ENCODE assay signal across 9 cellular contexts in genomic region chr10:129031233-129032150, GRCh38.
A peak's percentile ranks its signal among the peaks of the same experiment; 100 is the strongest.
DNase-seq lines count a peak whose midpoint lies in the region; ATAC-seq and TF ChIP-seq lines count a peak whose summit lies in the region.
"Had no signal": no experiment of that assay in that cellular context is flagged by ENCODE, and none has a peak within 500 bp of the region (broad histone marks: within the 10 kb centered on the region; RNA-seq: fewer than 3 reads in every experiment).

No MANE protein-coding gene starts in this region.

- WGBS in gastroesophageal sphincter (ENCODE audit: low coverage in 1 of 2), 2 donors: 31 to 36% methylated on average over 16 of the region's 18 CpGs

- CTCF ChIA-PET in HEK293 (lab: Yijun Ruan, JAX): interaction anchor here (0.5 to 3.3 kb wide), 33 partner anchors 11 to 1148 kb away, joined by 3 to 37 read pairs (median 3); no protein-coding TSS in a partner anchor

- H3K4me1 ChIP-seq in HEK293 (ENCODE audit: control insufficient read depth, insufficient read depth, low read length) (peaks cover 4% of the 10 kb centered on the region; the same call in 1 of the 2 replicates), gastroesophageal sphincter (no peaks in the 10 kb centered on the region)

- TF ChIP-seq POLR2A in gastroesophageal sphincter (IDR thresholded peaks at IDR 0.05): no peak

- H3K4me3 ChIP-seq in HEK293 (ENCODE audit: low read depth, low read length): no peak overlapping the region
- H3K4me3 ChIP-seq in gastroesophageal sphincter: no peak overlapping the region

- H3K27me3 Mint-ChIP-seq in activated T-cell treated with anti-CD3 and anti-CD28 coated beads, Interleukin-2, amount 50 U/mL, for 4 hours (ENCODE audit: low read depth): peaks cover 7% of the 10 kb centered on the region
- H3K27me3 Mint-ChIP-seq in progenitor cell of endocrine pancreas: peaks cover 99% of the 10 kb centered on the region

- TF ChIP-seq CTCF in HEK293 (tag by site-specific recombination; IDR thresholded peaks at IDR 0.05): peak; percentile 96
- peak; percentile 44 to 91 (median 63) for TF ChIP-seq CTCF in gastroesophageal sphincter (IDR thresholded peaks at IDR 0.05)
- TF ChIP-seq CTCF in progenitor cell of endocrine pancreas (IDR thresholded peaks at IDR 0.05; ENCODE audit: unreplicated experiment): peak; percentile 92

- H3K27ac ChIP-seq in HEK293 (ENCODE audit: extremely low read depth, low read depth, low read length) (no peak overlapping the region), gastroesophageal sphincter (no peak overlapping the region)

- no peaks in the 10 kb centered on the region for H3K36me3 Mint-ChIP-seq in activated T-cell treated with anti-CD3 and anti-CD28 coated beads, Interleukin-2, amount 50 U/mL, for 4 hours (ENCODE audit: insufficient read depth)
- no peaks in the 10 kb centered on the region for H3K36me3 Mint-ChIP-seq in progenitor cell of endocrine pancreas (ENCODE audit: insufficient read depth)

- no peak for TF ChIP-seq EP300 in gastroesophageal sphincter (IDR thresholded peaks at IDR 0.05)

- no peak overlapping the region for H3K4me3 Mint-ChIP-seq in activated T-cell treated with anti-CD3 and anti-CD28 coated beads, Interleukin-2, amount 50 U/mL, for 4 hours
- no peak overlapping the region for H3K4me3 Mint-ChIP-seq in progenitor cell of endocrine pancreas (ENCODE audit: low read depth)
- H3K4me3 Mint-ChIP-seq: activated B cell treated with CpG ODN at 0.5 μM for 24 hours had no signal

- H3K4me1 Mint-ChIP-seq in activated T-cell treated with anti-CD3 and anti-CD28 coated beads, Interleukin-2, amount 50 U/mL, for 4 hours (ENCODE audit: low read depth): peaks cover 18% of the 10 kb centered on the region
- H3K4me1 Mint-ChIP-seq in progenitor cell of endocrine pancreas (ENCODE audit: low read depth): peaks cover 5% of the 10 kb centered on the region

- H3K9me3 ChIP-seq in HEK293 (ENCODE audit: control insufficient read depth, insufficient read depth, low read depth, low read length): no peaks in the 10 kb centered on the region
- H3K9me3 ChIP-seq in gastroesophageal sphincter: no peaks in the 10 kb centered on the region

- ATAC-seq in activated T-cell treated with anti-CD3 and anti-CD28 coated beads, Interleukin-2, amount 50 U/mL, for 4 hours: peak; percentile 62 to 75
- ATAC-seq in gastroesophageal sphincter: peak; percentile 81
- no peak for ATAC-seq in GM18519 (IDR thresholded peaks at IDR 0.05; ENCODE audit: low FRiP score, unreplicated experiment)

- no peak overlapping the region for H3K27ac Mint-ChIP-seq in progenitor cell of endocrine pancreas
- H3K27ac Mint-ChIP-seq: activated B cell treated with CpG ODN at 0.5 μM for 24 hours had no signal

- DNase-seq in GF-D8 (lab: John Stamatoyannopoulos, UW): peak; percentile 36
- peak; percentile 34 for DNase-seq in NCI-H748 treated with DMSO at 0.1 percent for 48 hours (lab: John Stamatoyannopoulos, UW)
- DNase-seq in activated T-cell treated with anti-CD3 and anti-CD28 coated beads, Interleukin-2, amount 50 U/mL, for 4 hours: peak; percentile 18
- peak; percentile 66 for DNase-seq in progenitor cell of endocrine pancreas (ENCODE audit: low spot score, unreplicated experiment)
- DNase-seq in cortex of kidney (lab: John Stamatoyannopoulos, UW): no peak
- DNase-seq: activated B cell treated with CpG ODN at 0.5 μM for 24 hours had no signal

- no peaks in the 10 kb centered on the region for H3K36me3 ChIP-seq in HEK293 (ENCODE audit: control insufficient read depth in 2 of 2, insufficient read depth in 1 of 2, low read length in 2 of 2)
- no peaks in the 10 kb centered on the region for H3K36me3 ChIP-seq in gastroesophageal sphincter

- H3K9me3 Mint-ChIP-seq in activated T-cell treated with anti-CD3 and anti-CD28 coated beads, Interleukin-2, amount 50 U/mL, for 4 hours: no peaks in the 10 kb centered on the region
- H3K9me3 Mint-ChIP-seq in progenitor cell of endocrine pancreas (ENCODE audit: low read depth): no peaks in the 10 kb centered on the region
- H3K9me3 Mint-ChIP-seq: activated B cell treated with CpG ODN at 0.5 μM for 24 hours had no signal

- H3K27me3 ChIP-seq in gastroesophageal sphincter: peaks cover 84% of the 10 kb centered on the region

- POLR2A ChIA-PET in HEK293 (lab: Yijun Ruan, JAX): no interaction called here

TF ChIP-seq in HEK293, 187 proteins besides CTCF, POLR2A, EP300 and RAD21:
- TF ChIP-seq ZNF610 (tag by site-specific recombination; IDR thresholded peaks at IDR 0.05; ENCODE audit: borderline replicate concordance): 0 out of 2 replicates have a peak, but pooled peaks have one; percentile 58
- no peak for TF ChIP-seq ZNF843 (tag by site-specific recombination; IDR thresholded peaks at IDR 0.05)
- 0 out of 2 replicates have a peak, but pooled peaks have one; percentile 13 for TF ChIP-seq ZNF341 (tag by site-specific recombination; IDR thresholded peaks at IDR 0.05; ENCODE audit: low read depth)
- TF ChIP-seq ZNF580 (tag by site-specific recombination; IDR thresholded peaks at IDR 0.05): peak; percentile 43; the same call in 1 of the 2 replicates
- peak; percentile 98 for TF ChIP-seq ZNF654 (tag by site-specific recombination; IDR thresholded peaks at IDR 0.05; ENCODE audit: low read depth)
- no peak for TF ChIP-seq ZBTB17 (tag by site-specific recombination; IDR thresholded peaks at IDR 0.05)
- TF ChIP-seq ZBTB20 (tag by site-specific recombination; IDR thresholded peaks at IDR 0.05): no peak
- no peak for TF ChIP-seq ZNF292 (tag by site-specific recombination; IDR thresholded peaks at IDR 0.05; ENCODE audit: borderline replicate concordance, low read depth)
- 0 out of 2 replicates have a peak, but pooled peaks have one; percentile 33 for TF ChIP-seq SP7 (tag by site-specific recombination; IDR thresholded peaks at IDR 0.05)
- peak; percentile 63 for TF ChIP-seq KLF8 (tag by site-specific recombination; IDR thresholded peaks at IDR 0.05)
- no peak for TF ChIP-seq ZNF18 (tag by site-specific recombination; IDR thresholded peaks at IDR 0.05)
- peak; percentile 23; the same call in 1 of the 2 replicates for TF ChIP-seq OSR2 (tag by site-specific recombination; IDR thresholded peaks at IDR 0.05)
- peak; percentile 25; the same call in 1 of the 2 replicates for TF ChIP-seq PATZ1 (tag by site-specific recombination; IDR thresholded peaks at IDR 0.05)
- 0 out of 2 replicates have a peak, but pooled peaks have one; percentile 44 for TF ChIP-seq ZSCAN30 (tag by site-specific recombination; IDR thresholded peaks at IDR 0.05)
- 0 out of 2 replicates have a peak, but pooled peaks have one; percentile 19 for TF ChIP-seq ZEB2 (tag by site-specific recombination; IDR thresholded peaks at IDR 0.05)
- peak; percentile 8; the same call in 1 of the 2 replicates for TF ChIP-seq ZBTB44 (tag by site-specific recombination; IDR thresholded peaks at IDR 0.05)
- TF ChIP-seq ZNF2 (tag by site-specific recombination; IDR thresholded peaks at IDR 0.05): peak; percentile 81
- no peak for TF ChIP-seq ZNF335 (tag by site-specific recombination; conservative IDR thresholded peaks at IDR 0.05)
